Comparison of ENCODE assay signal across 8 cellular contexts in genomic region chr17:76523084-76524037, GRCh38. TPM values are rescaled to one million over a fixed set of nuclear protein-coding genes. Genes with fewer than 3 reads are reported as not detected.
DNase-seq lines count a peak whose midpoint lies in the region; ATAC-seq, FAIRE-seq and TF ChIP-seq lines count a peak whose summit lies in the region.

No MANE protein-coding gene starts in this region.

- H3K79me2 ChIP-seq in keratinocyte (ENCODE audit: control insufficient read depth, insufficient read depth, low read length): no peaks in the 10 kb centered on the region

- ATAC-seq in body of pancreas (peak; percentile 82), GM21528 (IDR thresholded peaks at IDR 0.05; ENCODE audit: low FRiP score, unreplicated experiment) (no peak)

- H4K20me1 ChIP-seq in keratinocyte (ENCODE audit: control insufficient read depth, extremely low read depth, insufficient read depth, low read length): no peaks in the 10 kb centered on the region

- H3K27me3 ChIP-seq in body of pancreas (peaks cover 0 to 4% of the 10 kb centered on the region in 2 donors), keratinocyte (ENCODE audit: control insufficient read depth, extremely low read depth, insufficient read depth, low read length) (no peaks in the 10 kb centered on the region)

- no peaks in the 10 kb centered on the region for H3K36me3 ChIP-seq in body of pancreas (replicated peaks in 1 of 2; ENCODE audit: insufficient read depth in 1 of 2, low read depth in 2 of 2)
- H3K36me3 ChIP-seq in keratinocyte (ENCODE audit: control insufficient read depth in 2 of 2, extremely low read depth in 1 of 2, insufficient read depth in 2 of 2, low read length in 2 of 2): no peaks in the 10 kb centered on the region

- H3K4me1 ChIP-seq in body of pancreas: peaks cover 23% of the 10 kb centered on the region
- H3K4me1 ChIP-seq in keratinocyte (ENCODE audit: control insufficient read depth, extremely low read depth, insufficient read depth, low read length): peaks cover 12% of the 10 kb centered on the region

- H3K9me3 ChIP-seq in body of pancreas (no peaks in the 10 kb centered on the region), keratinocyte (ENCODE audit: control insufficient read depth, low read depth, low read length) (no peaks in the 10 kb centered on the region)

- peak overlapping the region; percentile 54 for H3K4me2 ChIP-seq in keratinocyte (ENCODE audit: control insufficient read depth, extremely low read depth, insufficient read depth, low read depth, low read length)

- H3K9me1 ChIP-seq in keratinocyte (ENCODE audit: control insufficient read depth, extremely low read depth, insufficient read depth, low read length): no peaks in the 10 kb centered on the region

- H3K27ac ChIP-seq in body of pancreas (no peak overlapping the region), keratinocyte (ENCODE audit: control insufficient read depth, insufficient read depth, low read length) (no peak overlapping the region)

- peak; percentile 13 for FAIRE-seq in keratinocyte (lab: Jason Lieb, UNC)

- intact Hi-C loops in body of pancreas (cut with DNase I): loop anchor here (5.0 to 10.0 kb wide), 2 partner anchors 104 to 191 kb away; partner anchors contain the start of gene MXRA7

- WGBS in body of pancreas, 2 donors: 18 to 63% methylated on average over 9 to 35 of the region's 35 CpGs

- no peak overlapping the region for H3K4me3 ChIP-seq in body of pancreas
- H3K4me3 ChIP-seq in keratinocyte (ENCODE audit: control insufficient read depth in 2 of 3, extremely low read depth in 1 of 3, insufficient read depth in 2 of 3, low read depth in 1 of 3, low read length in 3 of 3): no peak overlapping the region

- dilution Hi-C loops in keratinocyte (cut with MboI; ENCODE audit: extremely low pct_ligation_motif_present, low sequenced_read_pairs): no loop called here

- no peak overlapping the region for H3K9ac ChIP-seq in keratinocyte (ENCODE audit: control insufficient read depth, extremely low read depth, insufficient read depth, low read length)

- TF ChIP-seq CTCF in body of pancreas (IDR thresholded peaks at IDR 0.05) (peak; percentile 96 to 99 (median 98)), keratinocyte (optimal IDR thresholded peaks at IDR 0.05 in 1 of 3, IDR thresholded peaks at IDR 0.05 in 1 of 3, conservative IDR thresholded peaks at IDR 0.05 in 1 of 3; ENCODE audit: extremely low read depth in 1 of 3, insufficient read depth in 2 of 3, low read length in 3 of 3) (peak; percentile 87 to 100 (median 100))

- TF ChIP-seq POLR2A in body of pancreas (IDR thresholded peaks at IDR 0.05): no peak

- DNase-seq in SHP77 (lab: John Stamatoyannopoulos, UW): peak; percentile 43 to 62
- no peak for DNase-seq in SHP77 treated with DMSO at 0.1 percent for 48 hours (lab: John Stamatoyannopoulos, UW)
- peak; percentile 42 for DNase-seq in NCI-H128 (lab: John Stamatoyannopoulos, UW; ENCODE audit: unreplicated experiment)
- peak; percentile 79 for DNase-seq in UCSD-AML1 (lab: John Stamatoyannopoulos, UW; ENCODE audit: unreplicated experiment)
- peak; percentile 67 to 78 (median 72) for DNase-seq in body of pancreas
- no peak for DNase-seq in keratinocyte (ENCODE audit: low read depth, low spot score)
- peak; percentile 60 to 70 (median 64) for DNase-seq in stimulated activated CD4-positive, alpha-beta T cell treated with anti-CD3 and anti-CD28 coated beads, Interleukin-1b, Interleukin-23, amount 100 ng/mL, for 24 hours (ENCODE audit: low read depth in 4 of 4, low spot score in 1 of 4)

- H2AFZ ChIP-seq in keratinocyte (ENCODE audit: control insufficient read depth, low read length): peak overlapping the region; percentile 33

RNA-seq across cellular contexts. Expression of gene CYGB, which starts 14.1 kb away (rescaled TPM):
- total RNA-seq in body of pancreas: 10 to 100 TPM in 1 of 2 donors, 1 to 10 TPM in 1; 9.6 to 21.1 TPM
- polyA plus RNA-seq in keratinocyte: 10.3 to 26.1 TPM (median 15.3 TPM) in 3 replicates
- polyA plus RNA-seq in keratinocyte (2011; ENCODE audit: low read depth): 2.1 TPM
- polyA plus RNA-seq in keratinocyte (2011; cell fraction: cytosol; rRNA removed): 15.3 and 37.7 TPM in 2 replicates
- 15.4 and 26.2 TPM in 2 replicates for polyA plus RNA-seq in keratinocyte (2011; cell fraction: nucleus; rRNA removed)
- polyA plus RNA-seq in keratinocyte (2012; ENCODE audit: low replicate concordance): 6.2 and 33.8 TPM in 2 replicates
- polyA minus RNA-seq in keratinocyte: 9.0 to 17.2 TPM (median 11.8 TPM) in 3 replicates
- 42.6 TPM for polyA minus RNA-seq in keratinocyte (2011; cell fraction: cytosol; rRNA and poly(A)+ RNA removed)
- 12.3 and 17.7 TPM in 2 replicates for polyA minus RNA-seq in keratinocyte (2011; cell fraction: nucleus; rRNA and poly(A)+ RNA removed)

RNA-seq across cellular contexts. Expression of gene PRCD, which starts 16.5 kb away (rescaled TPM):
- 1 to 10 TPM in 1 of 2 donors, under 1 TPM in 1; 0.52 to 4.6 TPM for total RNA-seq in body of pancreas
- 0.65 to 1.7 TPM (median 1.2 TPM) in 3 replicates for polyA plus RNA-seq in keratinocyte
- not detected for polyA plus RNA-seq in keratinocyte (2011; ENCODE audit: low read depth)
- polyA plus RNA-seq in keratinocyte (2011; cell fraction: cytosol; rRNA removed): 0.55 and 0.81 TPM in 2 replicates
- 6.7 and 11.7 TPM in 2 replicates for polyA plus RNA-seq in keratinocyte (2011; cell fraction: nucleus; rRNA removed)
- 0.68 and 0.72 TPM in 2 replicates for polyA plus RNA-seq in keratinocyte (2012; ENCODE audit: low replicate concordance)
- polyA minus RNA-seq in keratinocyte: 0.38 to 0.96 TPM in 2 of 3 replicates, not detected in the other
- not detected for polyA minus RNA-seq in keratinocyte (2011; cell fraction: cytosol; rRNA and poly(A)+ RNA removed)
- polyA minus RNA-seq in keratinocyte (2011; cell fraction: nucleus; rRNA and poly(A)+ RNA removed): 1.3 and 1.8 TPM in 2 replicates

RNA-seq across cellular contexts. Expression of gene RHBDF2, which starts 22.1 kb away (rescaled TPM):
- 10 to 100 TPM; 23.1 to 48.1 TPM for total RNA-seq in body of pancreas
- polyA plus RNA-seq in keratinocyte: 14.9 to 22.6 TPM (median 20.6 TPM) in 3 replicates
- polyA plus RNA-seq in keratinocyte (2011; ENCODE audit: low read depth): 27.6 TPM
- 9.1 and 16.9 TPM in 2 replicates for polyA plus RNA-seq in keratinocyte (2011; cell fraction: cytosol; rRNA removed)
- 61.7 and 94.2 TPM in 2 replicates for polyA plus RNA-seq in keratinocyte (2011; cell fraction: nucleus; rRNA removed)
- 40.0 and 43.0 TPM in 2 replicates for polyA plus RNA-seq in keratinocyte (2012; ENCODE audit: low replicate concordance)
- polyA minus RNA-seq in keratinocyte: 25.6 to 54.8 TPM (median 27.0 TPM) in 3 replicates
- polyA minus RNA-seq in keratinocyte (2011; cell fraction: cytosol; rRNA and poly(A)+ RNA removed): 32.8 TPM
- 53.1 and 55.9 TPM in 2 replicates for polyA minus RNA-seq in keratinocyte (2011; cell fraction: nucleus; rRNA and poly(A)+ RNA removed)

RNA-seq across cellular contexts. Expression of gene AANAT, which starts 56.0 kb away (rescaled TPM):
- total RNA-seq in body of pancreas: not detected
- not detected in 3 replicates for polyA plus RNA-seq in keratinocyte
- not detected for polyA plus RNA-seq in keratinocyte (2011; ENCODE audit: low read depth)
- polyA plus RNA-seq in keratinocyte (2011; cell fraction: cytosol; rRNA removed): not detected in 2 replicates
- polyA plus RNA-seq in keratinocyte (2011; cell fraction: nucleus; rRNA removed): not detected in 2 replicates
- polyA plus RNA-seq in keratinocyte (2012; ENCODE audit: low replicate concordance): 0.39 TPM in 1 of 2 replicates, not detected in the other
- polyA minus RNA-seq in keratinocyte: not detected in 3 replicates
- polyA minus RNA-seq in keratinocyte (2011; cell fraction: cytosol; rRNA and poly(A)+ RNA removed): not detected
- polyA minus RNA-seq in keratinocyte (2011; cell fraction: nucleus; rRNA and poly(A)+ RNA removed): not detected in 2 replicates

Comparison
In these comparisons a context has a peak if more than half of its experiments do, and no peak if none do; other contexts are left out.
1. DNase-seq: peak in SHP77 (2 of 2), NCI-H128 (single experiment), UCSD-AML1 (single experiment), body of pancreas (4 of 4) and stimulated activated CD4-positive, alpha-beta T cell treated with anti-CD3 and anti-CD28 coated beads, Interleukin-1b, Interleukin-23, amount 100 ng/mL, for 24 hours (4 of 4); none in SHP77 treated with DMSO at 0.1 percent for 48 hours (single experiment) and keratinocyte (single experiment).